In genomic region chr4:102318105-102318504, GRCh38 we compare ENCODE assay signal across 1 cellular context.
TF ChIP-seq lines count a peak whose summit lies in the region.

No MANE protein-coding gene starts in this region.

TF ChIP-seq in H1, 55 proteins besides CTCF, POLR2A, EP300 and RAD21:
- TF ChIP-seq SAP30 (IDR thresholded peaks at IDR 0.05; ENCODE audit: insufficient read depth, insufficient replicate concordance, low read length) (no peak), MAX (IDR thresholded peaks at IDR 0.05) (no peak), PHF8 (conservative IDR thresholded peaks at IDR 0.05; ENCODE audit: low read depth, low read length) (no peak), SRF (IDR thresholded peaks at IDR 0.05; ENCODE audit: low read depth, low read length) (no peak), ASH2L (IDR thresholded peaks at IDR 0.05; ENCODE audit: low read length) (no peak), MAFK (IDR thresholded peaks at IDR 0.05; ENCODE audit: low read depth, low read length) (no peak)
